Comparison of ENCODE assay signal across 9 cellular contexts in genomic region chr5:50501510-50502209, GRCh38.
DNase-seq lines count a peak whose midpoint lies in the region; ATAC-seq, FAIRE-seq and TF ChIP-seq lines count a peak whose summit lies in the region.
"Had no signal": no experiment of that assay in that cellular context is flagged by ENCODE, and none has a peak within 500 bp of the region (broad histone marks: within the 10 kb centered on the region; RNA-seq: fewer than 3 reads in every experiment).

No MANE protein-coding gene starts in this region.

- H3K36me3 Mint-ChIP-seq in naive thymus-derived CD8-positive, alpha-beta T cell, result peaks cover 0 to 4% (median 0%) of the 10 kb centered on the region in 3 donors

- peak; percentile 84 for DNase-seq in NAMALWA (ENCODE audit: low spot score)
- peak in 2 of 10 donors; percentile 8 to 11 for DNase-seq in naive thymus-derived CD8-positive, alpha-beta T cell
- no peak for DNase-seq in A172 (ENCODE audit: low spot score)
- DNase-seq in DMS53 treated with DMSO at 0.1 percent for 48 hours (lab: John Stamatoyannopoulos, UW; ENCODE audit: unreplicated experiment), result no peak
- no peak for DNase-seq in NCI-H1436 (lab: John Stamatoyannopoulos, UW)
- no peak for DNase-seq in H54 (ENCODE audit: insufficient read length, low spot score)
- DNase-seq: activated gamma-delta T cell treated with Interleukin-2 at 50 U/mL for 16 hours had no signal

- H3K4me3 Mint-ChIP-seq in naive thymus-derived CD8-positive, alpha-beta T cell, result peak overlapping the region in 9 of 10 donors; percentile 4 to 71 (median 55)

- peaks cover 3 to 18% (median 14%) of the 10 kb centered on the region in 4 donors for H3K4me1 Mint-ChIP-seq in naive thymus-derived CD8-positive, alpha-beta T cell

- peak overlapping the region in 8 of 10 donors; percentile 9 to 85 (median 65) for H3K27ac Mint-ChIP-seq in naive thymus-derived CD8-positive, alpha-beta T cell

- H3K27me3 Mint-ChIP-seq in naive thymus-derived CD8-positive, alpha-beta T cell, result no peaks in the 10 kb centered on the region

- no peak for FAIRE-seq in H54 (lab: Jason Lieb, UNC)

- POLR2A ChIA-PET in naive thymus-derived CD8-positive, alpha-beta T cell (lab: Charles Lee), result interaction anchor here (0.6 to 0.7 kb wide), 2 partner anchors 61 to 138 kb away, joined by 3 to 4 read pairs; no protein-coding TSS in a partner anchor

- TF ChIP-seq POLR2A in H54 (IDR thresholded peaks at IDR 0.05; ENCODE audit: low read depth, low read length), result no peak

- peaks cover 0 to 26% (median 6%) of the 10 kb centered on the region in 9 donors for H3K9me3 Mint-ChIP-seq in naive thymus-derived CD8-positive, alpha-beta T cell

- ATAC-seq in GM18870 (IDR thresholded peaks at IDR 0.05; ENCODE audit: unreplicated experiment), result peak; percentile 100
- ATAC-seq in HG02759 (IDR thresholded peaks at IDR 0.05; ENCODE audit: unreplicated experiment), result peak; percentile 97
- peak in 1 of 2 donors; percentile 53 for ATAC-seq in naive thymus-derived CD8-positive, alpha-beta T cell
